20 cellular contexts compared by ENCODE assay signal in the genomic region with DNA sequence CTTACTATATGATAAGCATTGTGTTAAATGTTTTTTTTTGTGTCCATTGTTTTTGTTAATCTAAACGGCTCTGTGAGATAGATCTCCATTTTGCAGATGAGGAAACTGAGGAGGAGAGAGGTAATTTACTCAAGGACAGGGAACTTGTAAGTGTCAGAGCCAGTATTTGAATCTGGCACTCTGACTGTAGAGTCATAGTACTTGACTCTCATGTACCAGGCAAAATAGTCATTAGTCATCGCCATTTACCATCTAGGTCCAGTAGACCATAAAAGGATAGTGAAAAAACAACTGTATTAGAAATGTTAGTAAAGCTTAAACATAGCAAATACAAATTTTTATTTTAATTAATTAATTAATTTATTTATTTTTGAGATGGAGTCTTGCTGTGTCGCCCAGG. TPM values are rescaled to one million over a fixed set of nuclear protein-coding genes. Genes with fewer than 3 reads are reported as not detected.
DNase-seq lines count a peak whose midpoint lies in the region; FAIRE-seq and TF ChIP-seq lines count a peak whose summit lies in the region.
"Had no signal": no experiment of that assay in that cellular context is flagged by ENCODE, and none has a peak within 500 bp of the region (broad histone marks: within the 10 kb centered on the region; RNA-seq: fewer than 3 reads in every experiment).

No MANE protein-coding gene starts in this region.

- WGBS in stomach, 5 donors: 83 to 92% (median 86%) methylated on average over 3 of the region's 3 CpGs

- H3K9me3 ChIP-seq in keratinocyte (ENCODE audit: control insufficient read depth, low read depth, low read length): no peaks in the 10 kb centered on the region
- H3K9me3 ChIP-seq in stomach: no peaks in the 10 kb centered on the region
- H3K9me3 ChIP-seq: prostate gland, spleen, thoracic aorta had no signal

- H3K36me3 ChIP-seq in keratinocyte (ENCODE audit: control insufficient read depth in 2 of 2, extremely low read depth in 1 of 2, insufficient read depth in 2 of 2, low read length in 2 of 2): peaks cover 0 to 2% of the 10 kb centered on the region in 2 experiments
- H3K36me3 ChIP-seq in stomach: peaks cover 0 to 5% (median 0%) of the 10 kb centered on the region in 4 donors
- H3K36me3 ChIP-seq: prostate gland, thoracic aorta had no signal

- TF ChIP-seq CTCF in HFFc6 (IDR thresholded peaks at IDR 0.05): no peak
- TF ChIP-seq CTCF in astrocyte of the spinal cord (IDR thresholded peaks at IDR 0.05; ENCODE audit: low read depth, low read length): no peak
- TF ChIP-seq CTCF in keratinocyte (optimal IDR thresholded peaks at IDR 0.05 in 1 of 3, IDR thresholded peaks at IDR 0.05 in 1 of 3, conservative IDR thresholded peaks at IDR 0.05 in 1 of 3; ENCODE audit: extremely low read depth in 1 of 3, insufficient read depth in 2 of 3, low read length in 3 of 3): no peak
- TF ChIP-seq CTCF in stomach (IDR thresholded peaks at IDR 0.05): no peak

- peaks cover 2% of the 10 kb centered on the region for H4K20me1 ChIP-seq in keratinocyte (ENCODE audit: control insufficient read depth, extremely low read depth, insufficient read depth, low read length)

- in situ Hi-C loops in astrocyte of the spinal cord (cut with HindIII; ENCODE audit: low sequenced_read_pairs) (no loop called here), G401 (cut with HindIII; ENCODE audit: low sequenced_read_pairs) (no loop called here)

- H3K27ac ChIP-seq in keratinocyte (ENCODE audit: control insufficient read depth, insufficient read depth, low read length) (no peak overlapping the region), stomach (no peak overlapping the region)
- H3K27ac ChIP-seq: neural progenitor cell, prostate gland, spleen, thoracic aorta had no signal

- H3K9me1 ChIP-seq in keratinocyte (ENCODE audit: control insufficient read depth, extremely low read depth, insufficient read depth, low read length): no peaks in the 10 kb centered on the region

- peaks cover 2% of the 10 kb centered on the region; the same call in 1 of the 2 replicates for H3K9me3 Mint-ChIP-seq in HFFc6
- H3K9me3 Mint-ChIP-seq: activated B cell treated with CpG ODN at 0.5 μM for 24 hours; neural progenitor cell; T-helper 2 cell treated with Interferon-gamma antibody and Interleukin-4, amounts not matched to agents 5 μg/mL and 100 μg/mL, for 36 hours had no signal

- H3K9ac ChIP-seq in keratinocyte (ENCODE audit: control insufficient read depth, extremely low read depth, insufficient read depth, low read length): no peak overlapping the region
- H3K9ac ChIP-seq: neural progenitor cell had no signal

- peak overlapping the region; percentile 47 for H3K27ac Mint-ChIP-seq in HFFc6
- H3K27ac Mint-ChIP-seq: activated B cell treated with CpG ODN at 0.5 μM for 24 hours; activated CD8-positive, alpha-beta memory T cell treated with anti-CD3 and anti-CD28 coated beads, Interleukin-2, amount 10 ng/mL, durations not matched to agents 7 days and 5 days; neural progenitor cell; T-helper 2 cell treated with Interferon-gamma antibody and Interleukin-4, amounts not matched to agents 5 μg/mL and 100 μg/mL, for 36 hours had no signal

- H3K4me2 ChIP-seq in keratinocyte (ENCODE audit: control insufficient read depth, extremely low read depth, insufficient read depth, low read depth, low read length): no peak overlapping the region
- H3K4me2 ChIP-seq: neural progenitor cell had no signal

- H3K4me3 Mint-ChIP-seq in HFFc6: no peak overlapping the region
- H3K4me3 Mint-ChIP-seq: activated B cell treated with CpG ODN at 0.5 μM for 24 hours; activated CD8-positive, alpha-beta memory T cell treated with anti-CD3 and anti-CD28 coated beads, Interleukin-2, amount 10 ng/mL, durations not matched to agents 7 days and 5 days; neural progenitor cell; T-helper 2 cell treated with Interferon-gamma antibody and Interleukin-4, amounts not matched to agents 5 μg/mL and 100 μg/mL, for 36 hours had no signal

- peak; percentile 13 for FAIRE-seq in keratinocyte (lab: Jason Lieb, UNC)

- H3K36me3 Mint-ChIP-seq in HFFc6 (ENCODE audit: low read depth): peaks cover 29% of the 10 kb centered on the region

- H3K4me1 ChIP-seq in keratinocyte (ENCODE audit: control insufficient read depth, extremely low read depth, insufficient read depth, low read length) (peaks cover 4% of the 10 kb centered on the region), stomach (peaks cover 4 to 25% (median 10%) of the 10 kb centered on the region in 4 donors)
- H3K4me1 ChIP-seq: prostate gland had no signal

- no peak overlapping the region for H2AFZ ChIP-seq in keratinocyte (ENCODE audit: control insufficient read depth, low read length)
- H2AFZ ChIP-seq: neural progenitor cell had no signal

- no peaks in the 10 kb centered on the region; the same call in 1 of the 2 replicates for H3K27me3 Mint-ChIP-seq in HFFc6 (ENCODE audit: insufficient read depth)
- H3K27me3 Mint-ChIP-seq: activated B cell treated with CpG ODN at 0.5 μM for 24 hours; activated CD8-positive, alpha-beta memory T cell treated with anti-CD3 and anti-CD28 coated beads, Interleukin-2, amount 10 ng/mL, durations not matched to agents 7 days and 5 days had no signal

- peaks cover 94% of the 10 kb centered on the region for H3K79me2 ChIP-seq in keratinocyte (ENCODE audit: control insufficient read depth, insufficient read depth, low read length)

- H3K4me1 Mint-ChIP-seq in HFFc6 (ENCODE audit: low read depth): peaks cover 41% of the 10 kb centered on the region

- intact Hi-C loops in stomach (cut with DNase I; ENCODE audit: low total_unique reads): no loop called here

- H3K27me3 ChIP-seq in keratinocyte (ENCODE audit: control insufficient read depth, extremely low read depth, insufficient read depth, low read length): no peaks in the 10 kb centered on the region
- H3K27me3 ChIP-seq in stomach: no peaks in the 10 kb centered on the region
- H3K27me3 ChIP-seq: neural progenitor cell, spleen had no signal

- no peak overlapping the region for H3K4me3 ChIP-seq in astrocyte of the spinal cord (ENCODE audit: low read depth, low read length)
- no peak overlapping the region for H3K4me3 ChIP-seq in keratinocyte (ENCODE audit: control insufficient read depth in 2 of 3, extremely low read depth in 1 of 3, insufficient read depth in 2 of 3, low read depth in 1 of 3, low read length in 3 of 3)
- H3K4me3 ChIP-seq in stomach: no peak overlapping the region
- H3K4me3 ChIP-seq: neural progenitor cell, prostate gland, spleen, thoracic aorta had no signal

- dilution Hi-C loops in keratinocyte (cut with MboI; ENCODE audit: extremely low pct_ligation_motif_present, low sequenced_read_pairs): no loop called here

- DNase-seq in Daoy (ENCODE audit: low read depth) (peak; percentile 15), HFFc6 (peak; percentile 40), astrocyte of the spinal cord (ENCODE audit: low read depth, low spot score) (peak; percentile 13), keratinocyte (ENCODE audit: low read depth, low spot score) (no peak), stomach (no peak), NCI-H524 treated with DMSO at 0.1 percent for 48 hours (lab: John Stamatoyannopoulos, UW) (no peak), SKM-1 (lab: John Stamatoyannopoulos, UW; ENCODE audit: unreplicated experiment) (no peak), G401 (ENCODE audit: low spot score) (no peak)
- DNase-seq: activated B cell treated with CpG ODN at 0.5 μM for 24 hours; activated CD8-positive, alpha-beta memory T cell treated with anti-CD3 and anti-CD28 coated beads, Interleukin-2, amount 10 ng/mL, durations not matched to agents 7 days and 5 days; activated gamma-delta T cell; anterior cingulate cortex; foreskin melanocyte; NCI-H187 treated with DMSO at 0.1 percent for 48 hours; NCI-H69; spleen had no signal

- TF ChIP-seq EP300 in stomach (IDR thresholded peaks at IDR 0.05): no peak

- no peak for TF ChIP-seq POLR2A in stomach (IDR thresholded peaks at IDR 0.05)

RNA-seq across cellular contexts. Expression of gene PSMD14, which starts 4.8 kb away (rescaled TPM):
- 347 and 407 TPM in 2 replicates for total RNA-seq in Daoy (2014; rRNA removed; shearing (Covaris generic))
- total RNA-seq in HFFc6 (2021; fragmentation: NEBNext Ultra II Directional; extraction: Animal tissue kit (Norgen Biotek cat#: 25700)): 10 to 100 TPM; 74.7 to 88.8 (median 78.7) TPM
- polyA plus RNA-seq in keratinocyte (85.7 to 136 TPM (median 88.4 TPM) in 3 replicates), stomach (10 to 100 TPM; 26.0 to 34.1 (median 33.0) TPM)
- 219 TPM for polyA plus RNA-seq in keratinocyte (2011; ENCODE audit: low read depth)
- polyA plus RNA-seq in keratinocyte (2011; cell fraction: cytosol; rRNA removed): 73.3 and 128 TPM in 2 replicates
- polyA plus RNA-seq in keratinocyte (2011; cell fraction: nucleus; rRNA removed): 66.6 and 102 TPM in 2 replicates
- polyA plus RNA-seq in keratinocyte (2012; ENCODE audit: low replicate concordance): 82.3 and 88.4 TPM in 2 replicates
- polyA minus RNA-seq in keratinocyte: 13.0 to 73.7 TPM (median 34.4 TPM) in 3 replicates
- 63.7 TPM for polyA minus RNA-seq in keratinocyte (2011; cell fraction: cytosol; rRNA and poly(A)+ RNA removed)
- 37.2 and 58.5 TPM in 2 replicates for polyA minus RNA-seq in keratinocyte (2011; cell fraction: nucleus; rRNA and poly(A)+ RNA removed)
- 10 to 100 TPM in 3 of 5 donors, 1 to 10 TPM in 2; 2.9 to 47.2 (median 21.2) TPM for total RNA-seq in stomach
- total RNA-seq in G401 (2014; rRNA removed; shearing (Covaris generic)): 150 and 261 TPM in 2 replicates

Comparison
In these comparisons a context has a peak if more than half of its experiments do, and no peak if none do; other contexts are left out.
1. DNase-seq: peak in Daoy (single experiment), HFFc6 (single experiment) and astrocyte of the spinal cord (single experiment); none in keratinocyte (single experiment), stomach (single experiment), NCI-H524 treated with DMSO at 0.1 percent for 48 hours (single experiment), SKM-1 (single experiment) and G401 (single experiment).